ENCODE assay signal across 1 cellular context in genomic region chr20:3890999-3891929, GRCh38.
TF ChIP-seq lines count a peak whose summit lies in the region.

No MANE protein-coding gene starts in this region.

TF ChIP-seq in HepG2, 621 proteins besides CTCF, POLR2A, EP300 and RAD21 (continued from another document and continues in another):
- no peak for TF ChIP-seq ZFP91 (CRISPR knock-in tag; IDR thresholded peaks at IDR 0.05; ENCODE audit: borderline replicate concordance)
- no peak for TF ChIP-seq ZNF556 (CRISPR knock-in tag; IDR thresholded peaks at IDR 0.05; ENCODE audit: borderline replicate concordance)
- TF ChIP-seq HDAC6 (IDR thresholded peaks at IDR 0.05; ENCODE audit: low read depth, low read length): 0 out of 2 replicates have a peak, but pooled peaks have one; percentile 46
- no peak for TF ChIP-seq ZNF230 (CRISPR knock-in tag; IDR thresholded peaks at IDR 0.05)
- no peak for TF ChIP-seq MTA3 (CRISPR knock-in tag; IDR thresholded peaks at IDR 0.05)
- TF ChIP-seq CHD2 (IDR thresholded peaks at IDR 0.05; ENCODE audit: low read depth, low read length): no peak
- no peak for TF ChIP-seq HOXA9 (CRISPR knock-in tag; IDR thresholded peaks at IDR 0.05; ENCODE audit: borderline replicate concordance)
- no peak for TF ChIP-seq HCFC1 (IDR thresholded peaks at IDR 0.05; ENCODE audit: low read depth, low read length)
- TF ChIP-seq ZNF607 (CRISPR knock-in tag; IDR thresholded peaks at IDR 0.05; ENCODE audit: borderline replicate concordance): peak; percentile 35; the same call in 1 of the 2 replicates
- no peak for TF ChIP-seq HMG20B (CRISPR knock-in tag; conservative IDR thresholded peaks at IDR 0.05)
- TF ChIP-seq NFE2 (CRISPR knock-in tag; IDR thresholded peaks at IDR 0.05): no peak
- TF ChIP-seq SATB2 (CRISPR knock-in tag; IDR thresholded peaks at IDR 0.05): peak; percentile 64; the same call in 1 of the 2 replicates
- no peak for TF ChIP-seq ZNF460 (CRISPR knock-in tag; IDR thresholded peaks at IDR 0.05; ENCODE audit: borderline replicate concordance)
- no peak for TF ChIP-seq ZNF598 (CRISPR knock-in tag; IDR thresholded peaks at IDR 0.05; ENCODE audit: borderline replicate concordance)
- TF ChIP-seq ZGPAT (CRISPR knock-in tag; IDR thresholded peaks at IDR 0.05): no peak; the same call in 1 of the 2 replicates
- TF ChIP-seq SAP130 (CRISPR knock-in tag; IDR thresholded peaks at IDR 0.05; ENCODE audit: low read depth): peak; percentile 40; the same call in 1 of the 2 replicates
- no peak for TF ChIP-seq RORA (CRISPR knock-in tag; IDR thresholded peaks at IDR 0.05)
- TF ChIP-seq ZNF614 (CRISPR knock-in tag; IDR thresholded peaks at IDR 0.05; ENCODE audit: borderline replicate concordance): peak; percentile 49; the same call in 1 of the 2 replicates
- no peak for TF ChIP-seq TFAP4 (IDR thresholded peaks at IDR 0.05; ENCODE audit: borderline replicate concordance, low read depth)
- no peak for TF ChIP-seq MAFF (IDR thresholded peaks at IDR 0.05; ENCODE audit: low read depth, low read length)
- 0 out of 2 replicates have a peak, but pooled peaks have one; percentile 33 for TF ChIP-seq NKX3-1 (CRISPR knock-in tag; IDR thresholded peaks at IDR 0.05)
- TF ChIP-seq MTA1 (CRISPR knock-in tag; IDR thresholded peaks at IDR 0.05; ENCODE audit: borderline replicate concordance): no peak
- no peak for TF ChIP-seq ZNF20 (CRISPR knock-in tag; IDR thresholded peaks at IDR 0.05)
- 0 out of 2 replicates have a peak, but pooled peaks have one; percentile 74 for TF ChIP-seq ZSCAN20 (CRISPR knock-in tag; IDR thresholded peaks at IDR 0.05; ENCODE audit: borderline replicate concordance)
- no peak for TF ChIP-seq FOXA3 (CRISPR knock-in tag; IDR thresholded peaks at IDR 0.05)
- TF ChIP-seq NFIB (CRISPR knock-in tag; IDR thresholded peaks at IDR 0.05; ENCODE audit: borderline replicate concordance): no peak
- peak; percentile 69 for TF ChIP-seq ZNF770 (CRISPR knock-in tag; IDR thresholded peaks at IDR 0.05)
- TF ChIP-seq SOX13 (IDR thresholded peaks at IDR 0.05): no peak
- 0 out of 4 replicates have a peak, but pooled peaks of 1 of the 2 experiments have one; percentile 9 for TF ChIP-seq SOX13 (CRISPR knock-in tag; conservative IDR thresholded peaks at IDR 0.05 in 1 of 2, IDR thresholded peaks at IDR 0.05 in 1 of 2)
- peak; percentile 75; the same call in 1 of the 2 replicates for TF ChIP-seq ADNP (CRISPR knock-in tag; IDR thresholded peaks at IDR 0.05)
- TF ChIP-seq IKZF1 (IDR thresholded peaks at IDR 0.05): no peak
- TF ChIP-seq ZFX (CRISPR knock-in tag; IDR thresholded peaks at IDR 0.05; ENCODE audit: low read depth): 0 out of 2 replicates have a peak, but pooled peaks have one; percentile 23
- TF ChIP-seq ZBTB43 (CRISPR knock-in tag; conservative IDR thresholded peaks at IDR 0.05): 0 out of 2 replicates have a peak, but pooled peaks have one; percentile 26
- no peak for TF ChIP-seq CBX2 (IDR thresholded peaks at IDR 0.05; ENCODE audit: low read depth, low read length)
- no peak for TF ChIP-seq CBX2 (CRISPR knock-in tag; IDR thresholded peaks at IDR 0.05; ENCODE audit: low read depth)
- 0 out of 2 replicates have a peak, but pooled peaks have one; percentile 63 for TF ChIP-seq ZFAT (CRISPR knock-in tag; conservative IDR thresholded peaks at IDR 0.05)
- no peak for TF ChIP-seq CBX5 (CRISPR knock-in tag; IDR thresholded peaks at IDR 0.05; ENCODE audit: borderline replicate concordance)
- TF ChIP-seq ZNF3 (CRISPR knock-in tag; IDR thresholded peaks at IDR 0.05): peak; percentile 66; the same call in 1 of the 2 replicates
- TF ChIP-seq FOXJ3 (CRISPR knock-in tag; IDR thresholded peaks at IDR 0.05; ENCODE audit: borderline replicate concordance): 0 out of 2 replicates have a peak, but pooled peaks have one; percentile 42
- 0 out of 4 replicates have a peak, but pooled peaks of 1 of the 2 experiments have one; percentile 51 for TF ChIP-seq KLF16 (CRISPR knock-in tag; IDR thresholded peaks at IDR 0.05)
- TF ChIP-seq HNF4A (CRISPR knock-in tag; IDR thresholded peaks at IDR 0.05): peak; percentile 34
- TF ChIP-seq ZHX2 (IDR thresholded peaks at IDR 0.05; ENCODE audit: low read depth): no peak
- no peak for TF ChIP-seq ZHX2 (CRISPR knock-in tag; IDR thresholded peaks at IDR 0.05; ENCODE audit: borderline replicate concordance)
- TF ChIP-seq ZNF121 (CRISPR knock-in tag; IDR thresholded peaks at IDR 0.05): peak; percentile 75
- 0 out of 2 replicates have a peak, but pooled peaks have one; percentile 30 for TF ChIP-seq SIX1 (CRISPR knock-in tag; IDR thresholded peaks at IDR 0.05; ENCODE audit: borderline replicate concordance)
- TF ChIP-seq HDAC1 (CRISPR knock-in tag; IDR thresholded peaks at IDR 0.05): 0 out of 2 replicates have a peak, but pooled peaks have one; percentile 24
- no peak for TF ChIP-seq CREB1 (IDR thresholded peaks at IDR 0.05)
- peak; percentile 24; the same call in 1 of the 2 replicates for TF ChIP-seq CREB1 (CRISPR knock-in tag; IDR thresholded peaks at IDR 0.05)
- no peak for TF ChIP-seq ZNF251 (CRISPR knock-in tag; IDR thresholded peaks at IDR 0.05)
- no peak for TF ChIP-seq DRAP1 (CRISPR knock-in tag; IDR thresholded peaks at IDR 0.05)
- no peak; the same call in 1 of the 2 replicates for TF ChIP-seq ZNF788 (CRISPR knock-in tag; IDR thresholded peaks at IDR 0.05; ENCODE audit: borderline replicate concordance)
- TF ChIP-seq ATF6 (CRISPR knock-in tag; conservative IDR thresholded peaks at IDR 0.05): no peak
